21 cellular contexts compared by ENCODE assay signal in the genomic region with DNA sequence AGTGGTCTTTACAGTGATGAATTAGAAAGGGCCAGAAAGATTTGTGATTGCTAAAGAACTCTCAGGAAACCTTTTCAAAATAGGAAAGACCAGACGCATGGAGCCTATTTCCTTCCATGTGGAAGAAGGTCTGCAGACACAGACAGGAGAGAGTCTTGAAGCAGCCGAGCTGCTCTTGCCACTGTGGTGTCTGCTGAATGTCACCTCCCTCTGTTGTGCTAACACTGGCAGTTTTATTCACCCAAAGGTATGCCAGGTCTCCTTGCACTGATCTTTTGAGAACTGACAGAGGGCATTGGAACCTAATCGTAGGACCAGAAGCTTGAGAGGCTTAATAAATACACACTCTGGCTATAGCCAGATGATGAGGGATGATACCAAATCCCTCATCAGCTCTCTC.
DNase-seq lines count a peak whose midpoint lies in the region; ATAC-seq, FAIRE-seq and TF ChIP-seq lines count a peak whose summit lies in the region.
"Had no signal": no experiment of that assay in that cellular context is flagged by ENCODE, and none has a peak within 500 bp of the region (broad histone marks: within the 10 kb centered on the region; RNA-seq: fewer than 3 reads in every experiment).

No MANE protein-coding gene starts in this region.

- no peak overlapping the region for H3K9ac ChIP-seq in muscle layer of colon (ENCODE audit: low read length)
- H3K9ac ChIP-seq: BLaER1 treated with 17β-estradiol and CSF1 and Interleukin-3, amounts not matched to agents 10 nM and 100 nM had no signal

- FAIRE-seq in bronchial epithelial cell (lab: Jason Lieb, UNC): peak; percentile 89
- FAIRE-seq: A549, D721Med, GM12878, GM12892, GM18507 had no signal

- intact Hi-C loops in aorta (cut with DNase I): no loop called here

- no peak for ATAC-seq in aorta (ENCODE audit: low FRiP score)
- ATAC-seq: A549; CD8-positive, alpha-beta T cell; GM12878 had no signal

- peak overlapping the region; percentile 1 for H3K27ac ChIP-seq in muscle layer of colon (ENCODE audit: low read depth, low read length)
- no peak overlapping the region for H3K27ac ChIP-seq in aorta (ENCODE audit: low read depth in 1 of 2, low read length in 2 of 2)
- H3K27ac ChIP-seq: 22Rv1; A549; BLaER1 treated with 17β-estradiol and CSF1 and Interleukin-3, amounts not matched to agents 10 nM and 100 nM; C4-2B had no signal

- H3K36me3 ChIP-seq in bronchial epithelial cell (ENCODE audit: control insufficient read depth, insufficient read depth, low read length) (no peaks in the 10 kb centered on the region), muscle layer of colon (ENCODE audit: insufficient read depth, low read length) (no peaks in the 10 kb centered on the region), aorta (ENCODE audit: control insufficient read depth in 1 of 2, insufficient read depth in 2 of 2, low read length in 1 of 2) (no peaks in the 10 kb centered on the region)
- H3K36me3 ChIP-seq: BLaER1 treated with 17β-estradiol and CSF1 and Interleukin-3, amounts not matched to agents 10 nM and 100 nM had no signal

- no peaks in the 10 kb centered on the region for H3K9me3 ChIP-seq in muscle layer of colon (ENCODE audit: low read length)
- no peaks in the 10 kb centered on the region for H3K9me3 ChIP-seq in aorta (ENCODE audit: control insufficient read depth, low read length)
- H3K9me3 ChIP-seq: A549, Caco-2 had no signal

- H3K4me3 ChIP-seq in bronchial epithelial cell (ENCODE audit: low read depth, low read length) (no peak overlapping the region), muscle layer of colon (ENCODE audit: low read depth in 1 of 2, low read length in 2 of 2) (no peak overlapping the region), aorta (ENCODE audit: low read length in 2 of 2) (no peak overlapping the region)
- H3K4me3 ChIP-seq: A549; BLaER1 treated with 17β-estradiol and CSF1 and Interleukin-3, amounts not matched to agents 10 nM and 100 nM; GM12878 had no signal

- TF ChIP-seq CTCF in bronchial epithelial cell (IDR thresholded peaks at IDR 0.05; ENCODE audit: insufficient read depth, low read length, severe bottlenecking): no peak

- DNase-seq in ELF-1 (ENCODE audit: low read depth, low spot score): peak; percentile 10
- DNase-seq in bronchial epithelial cell (ENCODE audit: low read depth): no peak
- DNase-seq in NOMO-1 treated with dmso at 0.1 percent for 144 hours (lab: John Stamatoyannopoulos, UW; ENCODE audit: unreplicated experiment): no peak
- no peak for DNase-seq in putamen (ENCODE audit: low spot score)
- no peak for DNase-seq in aorta
- DNase-seq: AML-193; Caco-2; Calu3; CD4-positive, alpha-beta T cell; CD8-positive, alpha-beta T cell; DMS79 treated with DMSO at 0.1 percent for 48 hours; GDM1 had no signal

- H3K4me1 ChIP-seq in muscle layer of colon (ENCODE audit: insufficient read depth, low read length) (no peaks in the 10 kb centered on the region), aorta (ENCODE audit: control insufficient read depth in 1 of 2, insufficient read depth in 2 of 2, low read length in 2 of 2) (no peaks in the 10 kb centered on the region)
- H3K4me1 ChIP-seq: Caco-2 had no signal

- 73 to 76% methylated on average over 3 of the region's 3 CpGs for WGBS in aorta, 2 donors

- no peaks in the 10 kb centered on the region for H3K27me3 ChIP-seq in bronchial epithelial cell (ENCODE audit: control insufficient read depth, insufficient read depth, low read length)
- H3K27me3 ChIP-seq in muscle layer of colon (ENCODE audit: control insufficient read depth in 1 of 2, insufficient read depth in 2 of 2, low read length in 2 of 2): no peaks in the 10 kb centered on the region
- no peaks in the 10 kb centered on the region for H3K27me3 ChIP-seq in aorta (ENCODE audit: control insufficient read depth in 1 of 2, insufficient read depth in 2 of 2, low read length in 1 of 2)
- H3K27me3 ChIP-seq: BLaER1 treated with 17β-estradiol and CSF1 and Interleukin-3, amounts not matched to agents 10 nM and 100 nM had no signal
